Comparison of ENCODE assay signal across 19 cellular contexts in genomic region chr4:8725071-8725841, GRCh38.
A peak's percentile ranks its signal among the peaks of the same experiment; 100 is the strongest.
DNase-seq lines count a peak whose midpoint lies in the region; ATAC-seq and TF ChIP-seq lines count a peak whose summit lies in the region.
"Had no signal": no experiment of that assay in that cellular context is flagged by ENCODE, and none has a peak within 500 bp of the region (broad histone marks: within the 10 kb centered on the region; RNA-seq: fewer than 3 reads in every experiment).

No MANE protein-coding gene starts in this region.

- TF ChIP-seq CTCF in chondrocyte (IDR thresholded peaks at IDR 0.05) = no peak
- TF ChIP-seq CTCF in mesothelial cell of epicardium (IDR thresholded peaks at IDR 0.05; ENCODE audit: unreplicated experiment) = no peak
- TF ChIP-seq CTCF in upper lobe of left lung (IDR thresholded peaks at IDR 0.05) = no peak
- no peak for TF ChIP-seq CTCF in esophagus muscularis mucosa (IDR thresholded peaks at IDR 0.05)

- no peaks in the 10 kb centered on the region for H3K9me3 Mint-ChIP-seq in chondrocyte (ENCODE audit: low read depth)
- no peaks in the 10 kb centered on the region for H3K9me3 Mint-ChIP-seq in mesothelial cell of epicardium
- H3K9me3 Mint-ChIP-seq: T-cell had no signal

- H3K4me1 Mint-ChIP-seq in chondrocyte (ENCODE audit: low read depth) (no peaks in the 10 kb centered on the region), mesothelial cell of epicardium (no peaks in the 10 kb centered on the region)
- H3K4me1 Mint-ChIP-seq: brain, T-cell had no signal

- intact Hi-C loops in esophagus muscularis mucosa (cut with DNase I) = no loop called here

- H3K4me1 ChIP-seq in upper lobe of left lung = no peaks in the 10 kb centered on the region
- H3K4me1 ChIP-seq in esophagus muscularis mucosa = no peaks in the 10 kb centered on the region

- ATAC-seq in upper lobe of left lung (ENCODE audit: low FRiP score in 2 of 2) (no peak), HG03045 (IDR thresholded peaks at IDR 0.05; ENCODE audit: unreplicated experiment) (no peak)
- ATAC-seq: CD8-positive, alpha-beta T cell; T-cell had no signal

- 26 to 35% methylated on average over 15 to 24 of the region's 26 CpGs for WGBS in upper lobe of left lung, 2 donors
- 40% methylated on average over 11 of the region's 26 CpGs for WGBS in esophagus muscularis mucosa

- no peak overlapping the region for H3K27ac ChIP-seq in upper lobe of left lung
- no peak overlapping the region for H3K27ac ChIP-seq in esophagus muscularis mucosa (replicated peaks in 1 of 4)
- H3K27ac ChIP-seq: PC-9 had no signal

- H3K9me3 ChIP-seq in upper lobe of left lung (no peaks in the 10 kb centered on the region), esophagus muscularis mucosa (no peaks in the 10 kb centered on the region)

- H3K27me3 ChIP-seq in upper lobe of left lung (peaks cover 0 to 5% (median 0%) of the 10 kb centered on the region in 4 donors), esophagus muscularis mucosa (peaks cover 0 to 64% (median 8%) of the 10 kb centered on the region in 4 donors)

- peak; percentile 56 for DNase-seq in activated effector memory CD4-positive, alpha-beta T cell treated with anti-CD3 and anti-CD28 coated beads, Interleukin-2, amount 50 U/mL, for 16 hours
- DNase-seq in activated effector memory CD4-positive, alpha-beta T cell treated with Interleukin-2 at 50 U/mL for 16 hours = no peak
- peak; percentile 83 for DNase-seq in chondrocyte (ENCODE audit: low spot score)
- peak; percentile 18 to 34 for DNase-seq in mesothelial cell of epicardium (ENCODE audit: low spot score in 2 of 2, unreplicated experiment in 2 of 2)
- DNase-seq in upper lobe of left lung = peak; percentile 20 to 71
- DNase-seq in T-helper 2 cell = no peak
- DNase-seq in esophagus muscularis mucosa (ENCODE audit: extremely low spot score) = no peak
- DNase-seq: ACHN; activated CD4-positive, CD25-positive, alpha-beta regulatory T cell; activated naive CD4-positive, alpha-beta T cell treated with Interleukin-2 at 50 U/mL for 16 hours; CD8-positive, alpha-beta T cell; DMS79 treated with DMSO at 0.1 percent for 48 hours; NCI-H2081; NCI-H524 treated with DMSO at 0.1 percent for 48 hours; PC-9; stimulated activated naive CD4-positive, alpha-beta T cell had no signal

- H3K27me3 Mint-ChIP-seq in chondrocyte (ENCODE audit: low read depth) (peaks cover 23% of the 10 kb centered on the region), mesothelial cell of epicardium (ENCODE audit: low read depth) (peaks cover 25% of the 10 kb centered on the region)

- H3K27ac Mint-ChIP-seq in chondrocyte (ENCODE audit: unreplicated experiment) = no peak overlapping the region
- no peak overlapping the region for H3K27ac Mint-ChIP-seq in mesothelial cell of epicardium
- H3K27ac Mint-ChIP-seq: brain; CD8-positive, alpha-beta T cell; T-cell had no signal

- H3K4me3 Mint-ChIP-seq in chondrocyte (ENCODE audit: unreplicated experiment) = no peak overlapping the region
- no peak overlapping the region for H3K4me3 Mint-ChIP-seq in mesothelial cell of epicardium
- H3K4me3 Mint-ChIP-seq: brain; CD8-positive, alpha-beta T cell; T-cell had no signal

- no peak for TF ChIP-seq POLR2A in upper lobe of left lung (IDR thresholded peaks at IDR 0.05)
- TF ChIP-seq POLR2A in esophagus muscularis mucosa (IDR thresholded peaks at IDR 0.05; ENCODE audit: low read depth) = no peak

- no peaks in the 10 kb centered on the region for H3K36me3 Mint-ChIP-seq in chondrocyte (ENCODE audit: low read depth)
- H3K36me3 Mint-ChIP-seq in mesothelial cell of epicardium = no peaks in the 10 kb centered on the region
- H3K36me3 Mint-ChIP-seq: brain; CD8-positive, alpha-beta T cell; T-cell had no signal

- H3K36me3 ChIP-seq in upper lobe of left lung = no peaks in the 10 kb centered on the region
- no peaks in the 10 kb centered on the region for H3K36me3 ChIP-seq in esophagus muscularis mucosa

- TF ChIP-seq EP300 in upper lobe of left lung (IDR thresholded peaks at IDR 0.05) (no peak), esophagus muscularis mucosa (IDR thresholded peaks at IDR 0.05) (no peak)

- H3K4me3 ChIP-seq in upper lobe of left lung (no peak overlapping the region), esophagus muscularis mucosa (no peak overlapping the region)
- H3K4me3 ChIP-seq: PC-9 had no signal

Comparison
In these comparisons a context has a peak if more than half of its experiments do, and no peak if none do; other contexts are left out.
1. DNase-seq: peak in activated effector memory CD4-positive, alpha-beta T cell treated with anti-CD3 and anti-CD28 coated beads, Interleukin-2, amount 50 U/mL, for 16 hours (single experiment), chondrocyte (single experiment), mesothelial cell of epicardium (2 of 2) and upper lobe of left lung (2 of 2); none in activated effector memory CD4-positive, alpha-beta T cell treated with Interleukin-2 at 50 U/mL for 16 hours (single experiment), T-helper 2 cell (0 of 5) and esophagus muscularis mucosa (single experiment).